8 cellular contexts compared by ENCODE assay signal in the genomic region with DNA sequence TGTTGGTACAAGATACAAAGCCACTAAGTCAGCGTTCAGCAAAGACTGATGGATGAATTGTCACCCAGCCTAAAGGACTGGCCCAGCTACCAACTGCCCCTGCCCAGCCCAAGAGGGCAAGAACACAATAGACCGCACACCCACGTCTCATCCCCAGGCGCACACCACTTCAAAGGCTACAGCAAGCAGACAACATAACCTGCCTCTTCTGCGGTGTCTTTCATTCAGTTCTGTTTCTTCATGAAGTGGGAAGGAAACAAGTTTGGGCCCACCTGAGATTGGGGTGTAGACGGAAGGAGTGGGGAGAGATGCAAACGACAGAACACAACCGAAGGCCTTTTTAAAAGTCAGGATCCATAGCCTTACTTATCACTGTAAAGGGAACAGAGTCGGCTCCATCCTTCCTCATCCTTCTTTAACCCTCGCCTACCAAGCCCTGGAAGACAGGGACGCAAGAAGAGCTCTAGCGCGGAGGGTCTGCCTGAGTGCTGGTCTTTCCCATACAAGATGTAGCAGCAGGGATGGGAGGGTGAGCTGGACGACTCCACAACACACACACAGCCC. TPM values are rescaled to one million over a fixed set of nuclear protein-coding genes. Genes with fewer than 3 reads are reported as not detected.
A peak's percentile ranks its signal among the peaks of the same experiment; 100 is the strongest.
DNase-seq lines count a peak whose midpoint lies in the region; ATAC-seq and TF ChIP-seq lines count a peak whose summit lies in the region.

No MANE protein-coding gene starts in this region.

- peaks cover 24% of the 10 kb centered on the region for H3K4me1 Mint-ChIP-seq in T-helper 1 cell treated with Interleukin-12 subunit alpha and Interleukin-12 subunit beta and Interleukin-4 antibody, amounts not matched to agents 30 μg/mL and 1 μg/mL, for 36 hours (ENCODE audit: low read depth)
- peaks cover 41 to 63% of the 10 kb centered on the region in 2 donors for H3K4me1 Mint-ChIP-seq in stimulated activated naive B cell treated with anti-CD40 and anti-IgM and Interleukin-4, amounts not matched to agents 10 μg/mL and 1 μg/mL and 100 μg/mL, for 72 hours

- no peaks in the 10 kb centered on the region for H3K27me3 ChIP-seq in liver (ENCODE audit: control insufficient read depth in 4 of 4, insufficient read depth in 4 of 4, low read length in 3 of 4)

- H3K9me3 ChIP-seq in liver (ENCODE audit: control insufficient read depth in 4 of 4, low read length in 3 of 4): no peaks in the 10 kb centered on the region

- peak overlapping the region; percentile 83 to 95 for H3K9ac ChIP-seq in liver (ENCODE audit: low read depth in 1 of 2, low read length in 2 of 2)

- no peaks in the 10 kb centered on the region for H3K9me3 Mint-ChIP-seq in T-helper 1 cell treated with Interleukin-12 subunit alpha and Interleukin-12 subunit beta and Interleukin-4 antibody, amounts not matched to agents 30 μg/mL and 1 μg/mL, for 36 hours
- H3K9me3 Mint-ChIP-seq in stimulated activated naive B cell treated with anti-CD40 and anti-IgM and Interleukin-4, amounts not matched to agents 10 μg/mL and 1 μg/mL and 100 μg/mL, for 72 hours: no peaks in the 10 kb centered on the region

- ATAC-seq in stimulated activated naive B cell treated with anti-CD40 and anti-IgM and Interleukin-4, amounts not matched to agents 10 μg/mL and 1 μg/mL and 100 μg/mL, for 72 hours (replicated peaks): peak; percentile 12 to 17
- no peak for ATAC-seq in HG02852 (IDR thresholded peaks at IDR 0.05; ENCODE audit: unreplicated experiment)

- peak; percentile 2 for DNase-seq in ACHN
- peak; percentile 5 for DNase-seq in GOT3 (lab: John Stamatoyannopoulos, UW)
- peak in 26 of 61 donors; percentile 5 to 73 (median 52) for DNase-seq in caudate nucleus (lab: John Stamatoyannopoulos, UW)
- no peak for DNase-seq in stimulated activated naive B cell treated with anti-CD40 and anti-IgM and Interleukin-4, amounts not matched to agents 10 μg/mL and 1 μg/mL and 100 μg/mL, for 72 hours
- no peak for DNase-seq in NK-92 (lab: John Stamatoyannopoulos, UW; ENCODE audit: unreplicated experiment)

- peaks cover 6 to 89% (median 74%) of the 10 kb centered on the region in 4 donors for H3K4me1 ChIP-seq in liver (ENCODE audit: control insufficient read depth in 4 of 4, insufficient read depth in 4 of 4, low read length in 3 of 4)

- peak overlapping the region; percentile 69 to 94 (median 94) for H3K4me3 ChIP-seq in liver (ENCODE audit: low read depth in 1 of 3, low read length in 3 of 3)

- H3K36me3 Mint-ChIP-seq in T-helper 1 cell treated with Interleukin-12 subunit alpha and Interleukin-12 subunit beta and Interleukin-4 antibody, amounts not matched to agents 30 μg/mL and 1 μg/mL, for 36 hours (ENCODE audit: low read depth): peaks cover 3% of the 10 kb centered on the region
- no peaks in the 10 kb centered on the region for H3K36me3 Mint-ChIP-seq in stimulated activated naive B cell treated with anti-CD40 and anti-IgM and Interleukin-4, amounts not matched to agents 10 μg/mL and 1 μg/mL and 100 μg/mL, for 72 hours

- no peaks in the 10 kb centered on the region for H3K36me3 ChIP-seq in liver (ENCODE audit: control insufficient read depth in 4 of 4, insufficient read depth in 3 of 4, low read depth in 1 of 4, low read length in 3 of 4)

- no peak for TF ChIP-seq RAD21 in liver (IDR thresholded peaks at IDR 0.05)

- H3K27ac ChIP-seq in caudate nucleus (ENCODE audit: low read depth, low read length) (peak overlapping the region; percentile 98), liver (ENCODE audit: low read depth in 1 of 2, low read length in 2 of 2) (peak overlapping the region; percentile 98 to 99)

- under 1% methylated on average over 14 of the region's 14 CpGs for WGBS in liver

- in situ Hi-C loops in ACHN (cut with HindIII; ENCODE audit: low pct_ligation_motif_present, low pct_unique_long_range_greater_than_20kb, low sequenced_read_pairs): no loop called here

- no peak for TF ChIP-seq CTCF in liver (IDR thresholded peaks at IDR 0.05; ENCODE audit: low read depth, low read length, missing input control)

- H3K27me3 Mint-ChIP-seq in T-helper 1 cell treated with Interleukin-12 subunit alpha and Interleukin-12 subunit beta and Interleukin-4 antibody, amounts not matched to agents 30 μg/mL and 1 μg/mL, for 36 hours (ENCODE audit: low read depth): peaks cover 28% of the 10 kb centered on the region
- no peaks in the 10 kb centered on the region for H3K27me3 Mint-ChIP-seq in stimulated activated naive B cell treated with anti-CD40 and anti-IgM and Interleukin-4, amounts not matched to agents 10 μg/mL and 1 μg/mL and 100 μg/mL, for 72 hours

- peak overlapping the region; percentile 78 for H3K27ac Mint-ChIP-seq in T-helper 1 cell treated with Interleukin-12 subunit alpha and Interleukin-12 subunit beta and Interleukin-4 antibody, amounts not matched to agents 30 μg/mL and 1 μg/mL, for 36 hours
- peak overlapping the region; percentile 92 for H3K27ac Mint-ChIP-seq in stimulated activated naive B cell treated with anti-CD40 and anti-IgM and Interleukin-4, amounts not matched to agents 10 μg/mL and 1 μg/mL and 100 μg/mL, for 72 hours

- H3K4me3 Mint-ChIP-seq in T-helper 1 cell treated with Interleukin-12 subunit alpha and Interleukin-12 subunit beta and Interleukin-4 antibody, amounts not matched to agents 30 μg/mL and 1 μg/mL, for 36 hours: peak overlapping the region; percentile 83
- peak overlapping the region; percentile 84 to 89 for H3K4me3 Mint-ChIP-seq in stimulated activated naive B cell treated with anti-CD40 and anti-IgM and Interleukin-4, amounts not matched to agents 10 μg/mL and 1 μg/mL and 100 μg/mL, for 72 hours

TF ChIP-seq in liver, 16 proteins besides CTCF, POLR2A, EP300 and RAD21:
- TF ChIP-seq EGR1 (IDR thresholded peaks at IDR 0.05; ENCODE audit: low read depth in 2 of 2): no peak
- no peak for TF ChIP-seq FOXA1 (IDR thresholded peaks at IDR 0.05)
- TF ChIP-seq HNF4G (IDR thresholded peaks at IDR 0.05): no peak
- TF ChIP-seq, protein P1, sequence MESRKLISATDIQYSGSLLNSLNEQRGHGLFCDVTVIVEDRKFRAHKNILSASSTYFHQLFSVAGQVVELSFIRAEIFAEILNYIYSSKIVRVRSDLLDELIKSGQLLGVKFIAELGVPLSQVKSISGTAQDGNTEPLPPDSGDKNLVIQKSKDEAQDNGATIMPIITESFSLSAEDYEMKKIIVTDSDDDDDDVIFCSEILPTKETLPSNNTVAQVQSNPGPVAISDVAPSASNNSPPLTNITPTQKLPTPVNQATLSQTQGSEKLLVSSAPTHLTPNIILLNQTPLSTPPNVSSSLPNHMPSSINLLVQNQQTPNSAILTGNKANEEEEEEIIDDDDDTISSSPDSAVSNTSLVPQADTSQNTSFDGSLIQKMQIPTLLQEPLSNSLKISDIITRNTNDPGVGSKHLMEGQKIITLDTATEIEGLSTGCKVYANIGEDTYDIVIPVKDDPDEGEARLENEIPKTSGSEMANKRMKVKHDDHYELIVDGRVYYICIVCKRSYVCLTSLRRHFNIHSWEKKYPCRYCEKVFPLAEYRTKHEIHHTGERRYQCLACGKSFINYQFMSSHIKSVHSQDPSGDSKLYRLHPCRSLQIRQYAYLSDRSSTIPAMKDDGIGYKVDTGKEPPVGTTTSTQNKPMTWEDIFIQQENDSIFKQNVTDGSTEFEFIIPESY (IDR thresholded peaks at IDR 0.05): no peak
- no peak for TF ChIP-seq NR2F2 (IDR thresholded peaks at IDR 0.05)
- TF ChIP-seq YY1 (IDR thresholded peaks at IDR 0.05): peak; percentile 1

RNA-seq across cellular contexts. Expression of gene SCARB2, which starts 0.7 kb away (rescaled TPM):
- total RNA-seq in liver: 100 to 1,000 TPM in 1 of 2 donors, 10 to 100 TPM in 1; 81.0 to 136 TPM
- 10 to 100 TPM; 58.2 to 66.5 TPM for polyA plus RNA-seq in liver

RNA-seq across cellular contexts. Expression of gene FAM47E, which starts 38.6 kb away (rescaled TPM):
- total RNA-seq in liver: 1 to 10 TPM; 1.3 to 2.0 TPM
- 1 to 10 TPM in 1 of 2 donors, under 1 TPM in 1; 0.85 to 2.5 TPM for polyA plus RNA-seq in liver

Comparison
In these comparisons a context has a peak if more than half of its experiments do, and no peak if none do; other contexts are left out.
1. DNase-seq: peak in ACHN (single experiment) and GOT3 (single experiment); none in stimulated activated naive B cell treated with anti-CD40 and anti-IgM and Interleukin-4, amounts not matched to agents 10 μg/mL and 1 μg/mL and 100 μg/mL, for 72 hours (single experiment) and NK-92 (single experiment).